Comparison of ENCODE assay signal across 1 cellular context in the genomic region with DNA sequence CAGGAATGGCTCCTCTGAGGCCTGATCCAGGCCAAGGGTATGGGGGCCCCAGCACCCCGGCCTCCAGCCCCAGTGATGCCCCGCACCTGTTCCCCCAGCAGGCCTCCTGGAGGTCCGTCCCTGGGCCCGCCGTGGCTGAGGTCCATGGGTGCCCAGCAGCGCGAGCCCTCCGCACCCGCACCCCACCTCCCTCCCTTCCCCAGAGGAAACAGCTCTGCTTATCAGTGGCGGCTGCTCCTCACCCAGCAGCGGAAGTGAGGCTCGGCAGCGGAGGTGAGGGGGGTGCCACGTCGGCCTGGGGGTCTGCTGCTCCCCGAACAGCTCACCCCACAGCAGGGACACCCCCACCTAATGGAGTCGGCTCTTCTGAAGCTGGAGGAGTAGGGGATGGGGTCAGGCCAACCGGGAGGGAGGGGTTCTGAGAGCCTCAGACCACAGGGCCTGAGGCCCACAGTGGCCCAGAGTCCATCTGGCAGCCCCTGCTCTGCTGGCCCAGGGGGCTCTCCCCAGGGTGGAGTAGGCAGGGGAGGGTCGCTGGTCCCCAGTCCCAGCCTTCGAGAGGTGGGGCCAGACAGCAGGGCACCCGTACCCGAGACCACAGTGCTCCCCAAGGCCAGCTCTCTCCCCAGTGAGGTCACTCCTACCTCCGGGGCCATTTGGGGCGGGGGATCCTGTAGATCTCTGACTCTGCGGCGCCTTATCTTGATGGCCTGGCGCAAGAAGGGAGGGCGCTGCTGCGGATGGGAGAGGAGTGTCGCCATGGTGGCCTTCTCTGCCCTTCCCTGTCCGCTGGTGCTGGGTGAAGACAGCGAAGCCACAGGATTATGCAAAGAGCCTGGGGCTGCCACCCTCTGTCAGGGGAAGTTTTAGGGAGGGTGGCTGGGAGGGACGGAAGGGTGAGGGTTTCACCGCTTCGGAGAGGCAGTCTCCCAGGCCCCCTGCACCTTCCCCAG.
A peak's percentile ranks its signal among the peaks of the same experiment; 100 is the strongest.
TF ChIP-seq lines count a peak whose summit lies in the region.

Gene UNC13D, minus strand, starts transcription at position 828 of the 953 bp plus-strand sequence. Its CDS starts 67 bp downstream, at position 761.

TF ChIP-seq in HepG2, 621 proteins besides CTCF, POLR2A, EP300 and RAD21 (continued from another document):
- TF ChIP-seq, protein P1, sequence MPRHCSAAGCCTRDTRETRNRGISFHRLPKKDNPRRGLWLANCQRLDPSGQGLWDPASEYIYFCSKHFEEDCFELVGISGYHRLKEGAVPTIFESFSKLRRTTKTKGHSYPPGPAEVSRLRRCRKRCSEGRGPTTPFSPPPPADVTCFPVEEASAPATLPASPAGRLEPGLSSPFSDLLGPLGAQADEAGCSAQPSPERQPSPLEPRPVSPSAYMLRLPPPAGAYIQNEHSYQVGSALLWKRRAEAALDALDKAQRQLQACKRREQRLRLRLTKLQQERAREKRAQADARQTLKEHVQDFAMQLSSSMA (CRISPR knock-in tag; IDR thresholded peaks at IDR 0.05): peak; percentile 32; the same call in 1 of the 2 replicates
- TF ChIP-seq ZNF547 (CRISPR knock-in tag; IDR thresholded peaks at IDR 0.05) (peak; percentile 91), ZNF567 (CRISPR knock-in tag; IDR thresholded peaks at IDR 0.05; ENCODE audit: borderline replicate concordance) (no peak), ZNF510 (CRISPR knock-in tag; IDR thresholded peaks at IDR 0.05; ENCODE audit: low read depth) (0 out of 2 replicates have a peak, but pooled peaks have one; percentile 69), ZSCAN25 (CRISPR knock-in tag; IDR thresholded peaks at IDR 0.05) (peak; percentile 70), SKIL (CRISPR knock-in tag; IDR thresholded peaks at IDR 0.05; ENCODE audit: borderline replicate concordance) (no peak; the same call in 1 of the 2 replicates), ZNF792 (CRISPR knock-in tag; IDR thresholded peaks at IDR 0.05) (peak; percentile 42; the same call in 1 of the 2 replicates), ZNF768 (CRISPR knock-in tag; IDR thresholded peaks at IDR 0.05) (no peak; the same call in 1 of the 2 replicates), ZNF598 (CRISPR knock-in tag; IDR thresholded peaks at IDR 0.05; ENCODE audit: borderline replicate concordance) (peak; percentile 50; the same call in 1 of the 2 replicates), ZMYM2 (CRISPR knock-in tag; IDR thresholded peaks at IDR 0.05) (no peak), KDM3A (CRISPR knock-in tag; IDR thresholded peaks at IDR 0.05; ENCODE audit: low read depth) (no peak), ZFP90 (CRISPR knock-in tag; IDR thresholded peaks at IDR 0.05; ENCODE audit: borderline replicate concordance) (peak; percentile 24; the same call in 1 of the 2 replicates), TARDBP (CRISPR knock-in tag; IDR thresholded peaks at IDR 0.05) (peak; percentile 14; the same call in 1 of the 2 replicates), IRF1 (CRISPR knock-in tag; IDR thresholded peaks at IDR 0.05; ENCODE audit: low read depth) (no peak), ATF3 (CRISPR knock-in tag; IDR thresholded peaks at IDR 0.05) (peak; percentile 22; the same call in 1 of the 2 replicates), ZNF263 (CRISPR knock-in tag; IDR thresholded peaks at IDR 0.05) (peak; percentile 98), ZNF766 (CRISPR knock-in tag; IDR thresholded peaks at IDR 0.05; ENCODE audit: borderline replicate concordance) (0 out of 2 replicates have a peak, but pooled peaks have one; percentile 58), SRSF9 (IDR thresholded peaks at IDR 0.05; ENCODE audit: borderline replicate concordance, insufficient read depth, low read depth, low read length, poor library complexity, severe bottlenecking) (no peak), EHMT2 (IDR thresholded peaks at IDR 0.05; ENCODE audit: borderline replicate concordance, low read depth, low read length) (no peak), GABPA (IDR thresholded peaks at IDR 0.05; ENCODE audit: low read depth, low read length) (no peak), GABPA (CRISPR knock-in tag; IDR thresholded peaks at IDR 0.05; ENCODE audit: low read depth) (peak; percentile 54; the same call in 1 of the 2 replicates), HES4 (CRISPR knock-in tag; IDR thresholded peaks at IDR 0.05; ENCODE audit: borderline replicate concordance) (peak; percentile 13; the same call in 1 of the 2 replicates), ZNF777 (CRISPR knock-in tag; IDR thresholded peaks at IDR 0.05) (peak; percentile 37; the same call in 1 of the 2 replicates), LCORL (IDR thresholded peaks at IDR 0.05) (no peak), LCORL (CRISPR knock-in tag; IDR thresholded peaks at IDR 0.05) (peak; percentile 16; the same call in 1 of the 2 replicates), MEIS2 (CRISPR knock-in tag; IDR thresholded peaks at IDR 0.05) (peak; percentile 16; the same call in 1 of the 2 replicates), ZSCAN21 (CRISPR knock-in tag; IDR thresholded peaks at IDR 0.05; ENCODE audit: borderline replicate concordance) (peak; percentile 25; the same call in 1 of the 2 replicates), RXRA (CRISPR knock-in tag; IDR thresholded peaks at IDR 0.05) (no peak; the same call in 1 of the 2 replicates)
- TF ChIP-seq, protein P2, sequence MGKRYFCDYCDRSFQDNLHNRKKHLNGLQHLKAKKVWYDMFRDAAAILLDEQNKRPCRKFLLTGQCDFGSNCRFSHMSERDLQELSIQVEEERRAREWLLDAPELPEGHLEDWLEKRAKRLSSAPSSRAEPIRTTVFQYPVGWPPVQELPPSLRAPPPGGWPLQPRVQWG (CRISPR knock-in tag; IDR thresholded peaks at IDR 0.05; ENCODE audit: borderline replicate concordance, low read depth): no peak
- TF ChIP-seq, protein P3, sequence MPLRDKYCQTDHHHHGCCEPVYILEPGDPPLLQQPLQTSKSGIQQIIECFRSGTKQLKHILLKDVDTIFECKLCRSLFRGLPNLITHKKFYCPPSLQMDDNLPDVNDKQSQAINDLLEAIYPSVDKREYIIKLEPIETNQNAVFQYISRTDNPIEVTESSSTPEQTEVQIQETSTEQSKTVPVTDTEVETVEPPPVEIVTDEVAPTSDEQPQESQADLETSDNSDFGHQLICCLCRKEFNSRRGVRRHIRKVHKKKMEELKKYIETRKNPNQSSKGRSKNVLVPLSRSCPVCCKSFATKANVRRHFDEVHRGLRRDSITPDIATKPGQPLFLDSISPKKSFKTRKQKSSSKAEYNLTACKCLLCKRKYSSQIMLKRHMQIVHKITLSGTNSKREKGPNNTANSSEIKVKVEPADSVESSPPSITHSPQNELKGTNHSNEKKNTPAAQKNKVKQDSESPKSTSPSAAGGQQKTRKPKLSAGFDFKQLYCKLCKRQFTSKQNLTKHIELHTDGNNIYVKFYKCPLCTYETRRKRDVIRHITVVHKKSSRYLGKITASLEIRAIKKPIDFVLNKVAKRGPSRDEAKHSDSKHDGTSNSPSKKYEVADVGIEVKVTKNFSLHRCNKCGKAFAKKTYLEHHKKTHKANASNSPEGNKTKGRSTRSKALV (CRISPR knock-in tag; IDR thresholded peaks at IDR 0.05): peak; percentile 73; the same call in 1 of the 2 replicates
- TF ChIP-seq, protein P4, sequence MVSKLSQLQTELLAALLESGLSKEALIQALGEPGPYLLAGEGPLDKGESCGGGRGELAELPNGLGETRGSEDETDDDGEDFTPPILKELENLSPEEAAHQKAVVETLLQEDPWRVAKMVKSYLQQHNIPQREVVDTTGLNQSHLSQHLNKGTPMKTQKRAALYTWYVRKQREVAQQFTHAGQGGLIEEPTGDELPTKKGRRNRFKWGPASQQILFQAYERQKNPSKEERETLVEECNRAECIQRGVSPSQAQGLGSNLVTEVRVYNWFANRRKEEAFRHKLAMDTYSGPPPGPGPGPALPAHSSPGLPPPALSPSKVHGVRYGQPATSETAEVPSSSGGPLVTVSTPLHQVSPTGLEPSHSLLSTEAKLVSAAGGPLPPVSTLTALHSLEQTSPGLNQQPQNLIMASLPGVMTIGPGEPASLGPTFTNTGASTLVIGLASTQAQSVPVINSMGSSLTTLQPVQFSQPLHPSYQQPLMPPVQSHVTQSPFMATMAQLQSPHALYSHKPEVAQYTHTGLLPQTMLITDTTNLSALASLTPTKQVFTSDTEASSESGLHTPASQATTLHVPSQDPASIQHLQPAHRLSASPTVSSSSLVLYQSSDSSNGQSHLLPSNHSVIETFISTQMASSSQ (IDR thresholded peaks at IDR 0.05; ENCODE audit: low read depth): no peak
- TF ChIP-seq, protein P4 (CRISPR knock-in tag; IDR thresholded peaks at IDR 0.05; ENCODE audit: borderline replicate concordance): 0 out of 2 replicates have a peak, but pooled peaks have one; percentile 29
- TF ChIP-seq, protein P5, sequence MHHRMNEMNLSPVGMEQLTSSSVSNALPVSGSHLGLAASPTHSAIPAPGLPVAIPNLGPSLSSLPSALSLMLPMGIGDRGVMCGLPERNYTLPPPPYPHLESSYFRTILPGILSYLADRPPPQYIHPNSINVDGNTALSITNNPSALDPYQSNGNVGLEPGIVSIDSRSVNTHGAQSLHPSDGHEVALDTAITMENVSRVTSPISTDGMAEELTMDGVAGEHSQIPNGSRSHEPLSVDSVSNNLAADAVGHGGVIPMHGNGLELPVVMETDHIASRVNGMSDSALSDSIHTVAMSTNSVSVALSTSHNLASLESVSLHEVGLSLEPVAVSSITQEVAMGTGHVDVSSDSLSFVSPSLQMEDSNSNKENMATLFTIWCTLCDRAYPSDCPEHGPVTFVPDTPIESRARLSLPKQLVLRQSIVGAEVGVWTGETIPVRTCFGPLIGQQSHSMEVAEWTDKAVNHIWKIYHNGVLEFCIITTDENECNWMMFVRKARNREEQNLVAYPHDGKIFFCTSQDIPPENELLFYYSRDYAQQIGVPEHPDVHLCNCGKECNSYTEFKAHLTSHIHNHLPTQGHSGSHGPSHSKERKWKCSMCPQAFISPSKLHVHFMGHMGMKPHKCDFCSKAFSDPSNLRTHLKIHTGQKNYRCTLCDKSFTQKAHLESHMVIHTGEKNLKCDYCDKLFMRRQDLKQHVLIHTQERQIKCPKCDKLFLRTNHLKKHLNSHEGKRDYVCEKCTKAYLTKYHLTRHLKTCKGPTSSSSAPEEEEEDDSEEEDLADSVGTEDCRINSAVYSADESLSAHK (CRISPR knock-in tag; IDR thresholded peaks at IDR 0.05; ENCODE audit: borderline replicate concordance): 0 out of 2 replicates have a peak, but pooled peaks have one; percentile 72
